ENCODE assay signal across 1 cellular context in genomic region chr15:67879440-67880129, GRCh38.
TF ChIP-seq lines count a peak whose summit lies in the region.

No MANE protein-coding gene starts in this region.

TF ChIP-seq in GM23338, 12 proteins besides CTCF, POLR2A, EP300 and RAD21 (continued from another document):
- TF ChIP-seq REST (IDR thresholded peaks at IDR 0.05; ENCODE audit: unreplicated experiment) (no peak), EZH2phosphoT487 (IDR thresholded peaks at IDR 0.05; ENCODE audit: unreplicated experiment) (no peak), JUNB (IDR thresholded peaks at IDR 0.05; ENCODE audit: unreplicated experiment) (no peak), ZNF331 (CRISPR knock-in tag; IDR thresholded peaks at IDR 0.05; ENCODE audit: low read depth) (no peak), STAT1 (IDR thresholded peaks at IDR 0.05; ENCODE audit: unreplicated experiment) (no peak)
